12 cellular contexts compared by ENCODE assay signal in the genomic region with DNA sequence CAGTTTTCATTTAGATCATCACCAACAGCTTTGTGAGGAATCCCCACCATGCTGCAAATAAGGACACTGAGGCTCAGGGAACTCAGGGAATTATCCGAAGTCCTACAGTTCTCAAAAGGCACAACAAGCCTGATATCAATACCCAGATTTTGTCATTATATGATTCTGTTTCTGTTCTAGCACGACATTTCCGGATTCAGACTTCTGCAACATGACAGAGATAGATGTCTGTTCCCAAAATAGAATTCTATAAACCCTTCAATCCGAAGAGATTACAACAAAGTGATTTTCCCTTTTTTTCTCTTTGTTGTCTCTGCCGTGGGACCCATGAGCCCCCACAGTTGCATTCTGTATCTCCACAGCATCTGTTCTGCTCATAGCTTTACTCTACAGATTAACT.
DNase-seq lines count a peak whose midpoint lies in the region; ATAC-seq, FAIRE-seq and TF ChIP-seq lines count a peak whose summit lies in the region.
"Had no signal": no experiment of that assay in that cellular context is flagged by ENCODE, and none has a peak within 500 bp of the region (broad histone marks: within the 10 kb centered on the region; RNA-seq: fewer than 3 reads in every experiment).

No MANE protein-coding gene starts in this region.

- H3K36me3 Mint-ChIP-seq in memory B cell, result no peaks in the 10 kb centered on the region

- no peak for TF ChIP-seq CTCF in GM12864 (IDR thresholded peaks at IDR 0.05; ENCODE audit: low read depth, low read length, missing control alignments)

- no peak for TF ChIP-seq POLR2A in erythroblast (IDR thresholded peaks at IDR 0.05; ENCODE audit: low read length)

- DNase-seq in GM12864 (ENCODE audit: low read depth), result no peak
- DNase-seq in memory B cell (ENCODE audit: low spot score in 2 of 2), result no peak
- no peak for DNase-seq in urothelium cell line (ENCODE audit: low spot score)
- DNase-seq in COLO829 (ENCODE audit: low spot score), result no peak
- no peak for DNase-seq in NCI-H1436 (lab: John Stamatoyannopoulos, UW)
- DNase-seq in erythroblast (lab: John Stamatoyannopoulos, UW), result no peak
- DNase-seq: activated CD8-positive, alpha-beta memory T cell treated with anti-CD3 and anti-CD28 coated beads, Interleukin-2, amount 50 U/mL, for 48 hours; foreskin keratinocyte; Kasumi-1; right cardiac atrium had no signal

- H3K4me3 ChIP-seq in GM12864 (ENCODE audit: low read depth, low read length), result peak overlapping the region; percentile 1; the same call in 1 of the 2 replicates

- H3K9me3 Mint-ChIP-seq in memory B cell, result no peaks in the 10 kb centered on the region

- ATAC-seq in GM19452 (IDR thresholded peaks at IDR 0.05; ENCODE audit: unreplicated experiment), result peak; percentile 26
- peak; percentile 26 for ATAC-seq in HG03442 (IDR thresholded peaks at IDR 0.05; ENCODE audit: unreplicated experiment)
- ATAC-seq in memory B cell (ENCODE audit: low read depth), result peak; percentile 24
- ATAC-seq: right cardiac atrium had no signal

- no peak for FAIRE-seq in urothelium cell line (lab: Jason Lieb, UNC)

- peak overlapping the region; percentile 80 for H3K4me3 Mint-ChIP-seq in memory B cell

- peak overlapping the region; percentile 93 for H3K27ac Mint-ChIP-seq in memory B cell

- no peaks in the 10 kb centered on the region for H3K27me3 Mint-ChIP-seq in memory B cell

- H3K4me1 Mint-ChIP-seq in memory B cell, result peaks cover 56% of the 10 kb centered on the region
